Comparison of ENCODE assay signal across 28 cellular contexts in the genomic region with DNA sequence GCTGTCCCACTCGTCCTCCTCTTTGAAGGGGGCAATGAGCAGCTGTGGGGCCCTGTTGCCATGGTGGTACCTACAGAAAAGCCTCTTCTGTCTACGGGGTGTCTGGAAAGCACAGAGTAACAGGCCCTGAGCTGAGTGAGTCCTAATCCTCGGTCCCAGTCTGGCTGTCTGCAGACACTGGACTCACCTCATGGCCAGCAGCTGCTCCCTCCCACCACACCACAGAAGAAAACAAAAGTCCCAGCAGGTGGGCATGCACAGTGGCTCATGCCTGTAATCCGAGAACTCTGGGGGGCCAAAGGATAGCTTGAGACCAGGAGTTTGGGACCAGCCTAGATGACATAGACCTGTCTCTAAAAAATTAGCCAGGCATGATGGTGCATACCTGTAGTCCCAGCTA. TPM values are rescaled to one million over a fixed set of nuclear protein-coding genes. Genes with fewer than 3 reads are reported as not detected.
A peak's percentile ranks its signal among the peaks of the same experiment; 100 is the strongest.
DNase-seq lines count a peak whose midpoint lies in the region; ATAC-seq and TF ChIP-seq lines count a peak whose summit lies in the region.
"Had no signal": no experiment of that assay in that cellular context is flagged by ENCODE, and none has a peak within 500 bp of the region (broad histone marks: within the 10 kb centered on the region; RNA-seq: fewer than 3 reads in every experiment).

No MANE protein-coding gene starts in this region.

- H2AFZ ChIP-seq in neuronal stem cell (ENCODE audit: low read length): no peak overlapping the region

- CTCF ChIA-PET in activated CD8-positive, alpha-beta T cell treated with anti-CD3 and anti-CD28 coated beads for 36 hours (lab: Charles Lee): interaction anchor here (1.0 to 2.6 kb wide), 5 partner anchors 10 to 145 kb away, joined by 3 to 7 read pairs (median 3); no protein-coding TSS in a partner anchor
- CTCF ChIA-PET in CD4-positive, alpha-beta memory T cell (lab: Charles Lee; ENCODE audit: partially characterized antibody): interaction anchor here (1.4 kb wide), 1 partner anchor 65 kb away, joined by 3 read pairs; no protein-coding TSS in a partner anchor

- no peak overlapping the region for H2AK5ac ChIP-seq in neuronal stem cell (ENCODE audit: low read depth, low read length)

- no peak overlapping the region for H3K4me2 ChIP-seq in neuronal stem cell (ENCODE audit: insufficient read depth, low read length, poor library complexity, severe bottlenecking)

- H3K36me3 Mint-ChIP-seq in T-helper 1 cell treated with Interleukin-12 subunit alpha and Interleukin-12 subunit beta and Interleukin-4 antibody, amounts not matched to agents 30 μg/mL and 1 μg/mL, for 36 hours (ENCODE audit: low read depth): peaks cover 39% of the 10 kb centered on the region
- H3K36me3 Mint-ChIP-seq in activated CD8-positive, alpha-beta T cell treated with anti-CD3 and anti-CD28 coated beads for 36 hours (ENCODE audit: low read depth): no peaks in the 10 kb centered on the region
- no peaks in the 10 kb centered on the region for H3K36me3 Mint-ChIP-seq in CD4-positive, alpha-beta memory T cell
- H3K36me3 Mint-ChIP-seq: activated naive CD8-positive, alpha-beta T cell had no signal

- peaks cover 0 to 7% of the 10 kb centered on the region in 2 donors for H3K4me1 ChIP-seq in neuronal stem cell (ENCODE audit: control insufficient read depth in 2 of 2, insufficient read depth in 1 of 2, low read depth in 1 of 2, low read length in 2 of 2)
- no peaks in the 10 kb centered on the region for H3K4me1 ChIP-seq in CD4-positive, alpha-beta memory T cell (ENCODE audit: insufficient read depth, low read length)

- POLR2A ChIA-PET in activated CD8-positive, alpha-beta T cell treated with anti-CD3 and anti-CD28 coated beads for 36 hours (lab: Charles Lee): no interaction called here
- POLR2A ChIA-PET in CD4-positive, alpha-beta memory T cell (lab: Charles Lee; ENCODE audit: partially characterized antibody): no interaction called here

- TF ChIP-seq CTCF in choroid plexus epithelial cell (conservative IDR thresholded peaks at IDR 0.05; ENCODE audit: low read depth, low read length): no peak
- no peak for TF ChIP-seq CTCF in activated CD8-positive, alpha-beta T cell treated with anti-CD3 and anti-CD28 coated beads for 36 hours (IDR thresholded peaks at IDR 0.05)

- H4K8ac ChIP-seq in neuronal stem cell (ENCODE audit: low read depth, low read length): no peak overlapping the region

- H3K4me3 ChIP-seq in choroid plexus epithelial cell (ENCODE audit: low read depth, low read length) (no peak overlapping the region), neuronal stem cell (ENCODE audit: low read length in 2 of 2) (no peak overlapping the region)
- no peak overlapping the region for H3K4me3 ChIP-seq in CD4-positive, alpha-beta memory T cell (ENCODE audit: low read length in 2 of 2)
- H3K4me3 ChIP-seq: SK-N-MC, skin epidermis, upper lobe of left lung had no signal

- intact Hi-C loops in activated CD8-positive, alpha-beta T cell treated with anti-CD3 and anti-CD28 coated beads for 36 hours (cut with micrococcal nuclease): no loop called here
- intact Hi-C loops in CD4-positive, alpha-beta memory T cell (cut with micrococcal nuclease): no loop called here

- H3K14ac ChIP-seq in neuronal stem cell (ENCODE audit: low read length): no peak overlapping the region

- peaks cover 5% of the 10 kb centered on the region for H3K4me1 Mint-ChIP-seq in T-helper 1 cell treated with Interleukin-12 subunit alpha and Interleukin-12 subunit beta and Interleukin-4 antibody, amounts not matched to agents 30 μg/mL and 1 μg/mL, for 36 hours (ENCODE audit: low read depth)
- peaks cover 3% of the 10 kb centered on the region for H3K4me1 Mint-ChIP-seq in activated CD8-positive, alpha-beta T cell treated with anti-CD3 and anti-CD28 coated beads for 36 hours (ENCODE audit: low read depth)
- no peaks in the 10 kb centered on the region for H3K4me1 Mint-ChIP-seq in CD4-positive, alpha-beta memory T cell
- H3K4me1 Mint-ChIP-seq: activated T-helper 17 cell treated with anti-CD3 and anti-CD28 coated beads, Interleukin-2, amount 50 U/mL, for 72 hours had no signal

- no peaks in the 10 kb centered on the region for H3K27me3 Mint-ChIP-seq in T-helper 1 cell treated with Interleukin-12 subunit alpha and Interleukin-12 subunit beta and Interleukin-4 antibody, amounts not matched to agents 30 μg/mL and 1 μg/mL, for 36 hours (ENCODE audit: low read depth)
- no peaks in the 10 kb centered on the region for H3K27me3 Mint-ChIP-seq in activated CD8-positive, alpha-beta T cell treated with anti-CD3 and anti-CD28 coated beads for 36 hours
- peaks cover 0 to 2% of the 10 kb centered on the region in 2 donors for H3K27me3 Mint-ChIP-seq in CD4-positive, alpha-beta memory T cell
- H3K27me3 Mint-ChIP-seq: activated T-helper 17 cell treated with anti-CD3 and anti-CD28 coated beads, Interleukin-2, amount 50 U/mL, for 72 hours had no signal

- H3K23ac ChIP-seq in neuronal stem cell (ENCODE audit: low read depth, low read length, poor library complexity): no peak overlapping the region

- no peak overlapping the region for H2BK5ac ChIP-seq in neuronal stem cell (ENCODE audit: low read length)

- no peak overlapping the region for H2BK120ac ChIP-seq in neuronal stem cell (ENCODE audit: low read depth, low read length)

- no peak overlapping the region for H4K91ac ChIP-seq in neuronal stem cell (ENCODE audit: low read depth, low read length, poor library complexity)

- H2BK15ac ChIP-seq in neuronal stem cell (ENCODE audit: low read length): no peak overlapping the region

- H3K4me3 Mint-ChIP-seq in T-helper 1 cell treated with Interleukin-12 subunit alpha and Interleukin-12 subunit beta and Interleukin-4 antibody, amounts not matched to agents 30 μg/mL and 1 μg/mL, for 36 hours: no peak overlapping the region
- H3K4me3 Mint-ChIP-seq in activated CD8-positive, alpha-beta T cell treated with anti-CD3 and anti-CD28 coated beads for 36 hours: no peak overlapping the region
- H3K4me3 Mint-ChIP-seq in CD4-positive, alpha-beta memory T cell: no peak overlapping the region
- H3K4me3 Mint-ChIP-seq: activated naive CD8-positive, alpha-beta T cell; activated T-helper 17 cell treated with anti-CD3 and anti-CD28 coated beads, Interleukin-2, amount 50 U/mL, for 72 hours had no signal

- WGBS in neuronal stem cell (ENCODE audit: extremely low coverage in 2 of 2, insufficient read length in 2 of 2, insufficient replicate concordance in 1 of 2), 2 donors: no CpG with 5 or more reads among the region's 4 CpGs

- no peaks in the 10 kb centered on the region for H3K27me3 ChIP-seq in neuronal stem cell (ENCODE audit: control insufficient read depth in 3 of 3, insufficient read depth in 3 of 3, low read depth in 1 of 3, low read length in 3 of 3)
- no peaks in the 10 kb centered on the region for H3K27me3 ChIP-seq in CD4-positive, alpha-beta memory T cell (ENCODE audit: insufficient read depth, low read length)
- H3K27me3 ChIP-seq: neutrophil, upper lobe of left lung had no signal

- peak overlapping the region; percentile 65 for H3K27ac Mint-ChIP-seq in T-helper 1 cell treated with Interleukin-12 subunit alpha and Interleukin-12 subunit beta and Interleukin-4 antibody, amounts not matched to agents 30 μg/mL and 1 μg/mL, for 36 hours
- H3K27ac Mint-ChIP-seq in activated CD8-positive, alpha-beta T cell treated with anti-CD3 and anti-CD28 coated beads for 36 hours: no peak overlapping the region
- no peak overlapping the region for H3K27ac Mint-ChIP-seq in CD4-positive, alpha-beta memory T cell
- H3K27ac Mint-ChIP-seq: activated naive CD8-positive, alpha-beta T cell; activated T-helper 17 cell treated with anti-CD3 and anti-CD28 coated beads, Interleukin-2, amount 50 U/mL, for 72 hours had no signal

- H3K27ac ChIP-seq in neuronal stem cell (replicated peaks; ENCODE audit: low read length): no peak overlapping the region
- H3K27ac ChIP-seq in CD4-positive, alpha-beta memory T cell (ENCODE audit: low read depth, low read length): no peak overlapping the region
- H3K27ac ChIP-seq: neutrophil, SK-N-MC, skin epidermis, upper lobe of left lung had no signal

- no peak overlapping the region for H3K18ac ChIP-seq in neuronal stem cell (ENCODE audit: low read length)

- no peaks in the 10 kb centered on the region for H3K9me3 ChIP-seq in neuronal stem cell (replicated peaks in 1 of 2; ENCODE audit: control insufficient read depth in 2 of 2, insufficient read depth in 1 of 2, low read depth in 1 of 2, low read length in 2 of 2)
- no peaks in the 10 kb centered on the region for H3K9me3 ChIP-seq in CD4-positive, alpha-beta memory T cell (ENCODE audit: control insufficient read depth in 1 of 2, low read length in 2 of 2)
- H3K9me3 ChIP-seq: neutrophil, upper lobe of left lung had no signal

- no peaks in the 10 kb centered on the region for H3K79me1 ChIP-seq in neuronal stem cell (ENCODE audit: low read depth, low read length)

- H3K36me3 ChIP-seq in neuronal stem cell (replicated peaks in 1 of 2; ENCODE audit: control insufficient read depth in 2 of 2, insufficient read depth in 2 of 2, low read length in 2 of 2): no peaks in the 10 kb centered on the region
- H3K36me3 ChIP-seq in CD4-positive, alpha-beta memory T cell (ENCODE audit: insufficient read depth, low read length): no peaks in the 10 kb centered on the region
- H3K36me3 ChIP-seq: neutrophil had no signal

- no peak overlapping the region for H2BK12ac ChIP-seq in neuronal stem cell (ENCODE audit: low read length)

- H3K9ac ChIP-seq in neuronal stem cell (ENCODE audit: low read depth, low read length, poor library complexity): peak overlapping the region; percentile 47

- DNase-seq in T-helper 1 cell: no peak
- peak; percentile 6 for DNase-seq in NCI-H524 treated with DMSO at 0.1 percent for 48 hours (lab: John Stamatoyannopoulos, UW)
- peak; percentile 64 for DNase-seq in choroid plexus epithelial cell (ENCODE audit: low read depth)
- no peak for DNase-seq in neuronal stem cell (ENCODE audit: low spot score)
- DNase-seq in activated CD8-positive, alpha-beta T cell treated with anti-CD3 and anti-CD28 coated beads for 36 hours: no peak
- no peak for DNase-seq in CD4-positive, alpha-beta memory T cell
- DNase-seq in activated CD4-positive, alpha-beta T cell treated with anti-CD3 and anti-CD28 coated beads, Interleukin-2, amount 50 U/mL, for 4 hours: no peak
- DNase-seq: activated CD4-positive, alpha-beta T cell treated with anti-CD3 and anti-CD28 coated beads, Interleukin-2, amount 50 U/mL, for 1 hour; activated CD8-positive, alpha-beta memory T cell treated with anti-CD3 and anti-CD28 coated beads, Interleukin-2, amount 50 U/mL, for 4 hours; effector CD8-positive, alpha-beta T cell; GF-D8; hypothalamus; KBM-7; NCI-H1694; NCI-H2171 treated with DMSO at 0.1 percent for 48 hours; NCI-H526; stimulated activated CD4-positive, alpha-beta T cell treated with anti-CD3 and anti-CD28 coated beads, Interleukin-1b, Interleukin-23, amount 100 ng/mL, for 48 hours; upper lobe of left lung had no signal

- no peak overlapping the region for H3K4ac ChIP-seq in neuronal stem cell (ENCODE audit: low read length)

- ATAC-seq in activated CD8-positive, alpha-beta T cell treated with anti-CD3 and anti-CD28 coated beads for 36 hours: no peak
- ATAC-seq: activated T-helper 17 cell treated with anti-CD3 and anti-CD28 coated beads, Interleukin-2, amount 50 U/mL, for 72 hours; esophagus mucosa had no signal

- H3K9me3 Mint-ChIP-seq in T-helper 1 cell treated with Interleukin-12 subunit alpha and Interleukin-12 subunit beta and Interleukin-4 antibody, amounts not matched to agents 30 μg/mL and 1 μg/mL, for 36 hours: no peaks in the 10 kb centered on the region
- no peaks in the 10 kb centered on the region for H3K9me3 Mint-ChIP-seq in activated CD8-positive, alpha-beta T cell treated with anti-CD3 and anti-CD28 coated beads for 36 hours
- no peaks in the 10 kb centered on the region for H3K9me3 Mint-ChIP-seq in CD4-positive, alpha-beta memory T cell
- H3K9me3 Mint-ChIP-seq: activated T-helper 17 cell treated with anti-CD3 and anti-CD28 coated beads, Interleukin-2, amount 50 U/mL, for 72 hours had no signal

RNA-seq across cellular contexts. Expression of a gene that starts 19.9 kb away (rescaled TPM):
- 2.9 TPM for polyA plus RNA-seq in neuronal stem cell (2013, experiment 1 of 2)
- 2.7 TPM for polyA plus RNA-seq in neuronal stem cell (2013, experiment 2 of 2)
- 10 to 100 TPM; 17.3 to 18.6 TPM for total RNA-seq in activated CD8-positive, alpha-beta T cell treated with anti-CD3 and anti-CD28 coated beads for 36 hours
- under 1 TPM; 0.28 to 0.96 TPM for total RNA-seq in CD4-positive, alpha-beta memory T cell
- under 1 TPM in 1 of 2 donors, not detected in 1; 0.14 TPM for polyA plus RNA-seq in CD4-positive, alpha-beta memory T cell

RNA-seq across cellular contexts. Expression of a gene that starts 49.7 kb away (rescaled TPM):
- polyA plus RNA-seq in neuronal stem cell (2013, experiment 1 of 2): 20.0 TPM
- polyA plus RNA-seq in neuronal stem cell (2013, experiment 2 of 2): 18.6 TPM
- not detected for total RNA-seq in activated CD8-positive, alpha-beta T cell treated with anti-CD3 and anti-CD28 coated beads for 36 hours
- total RNA-seq in CD4-positive, alpha-beta memory T cell: not detected
- not detected for polyA plus RNA-seq in CD4-positive, alpha-beta memory T cell
- total RNA-seq: A172; activated T-helper 17 cell treated with anti-CD3 and anti-CD28 coated beads, Interleukin-2, amount 50 U/mL, for 72 hours; HT1080; mononuclear cell had no signal

Comparison
In these comparisons a context has a peak if more than half of its experiments do, and no peak if none do; other contexts are left out.
1. DNase-seq: peak in NCI-H524 treated with DMSO at 0.1 percent for 48 hours (single experiment) and choroid plexus epithelial cell (single experiment); none in T-helper 1 cell (0 of 5), neuronal stem cell (single experiment), activated CD8-positive, alpha-beta T cell treated with anti-CD3 and anti-CD28 coated beads for 36 hours (single experiment), CD4-positive, alpha-beta memory T cell (0 of 5) and activated CD4-positive, alpha-beta T cell treated with anti-CD3 and anti-CD28 coated beads, Interleukin-2, amount 50 U/mL, for 4 hours (0 of 2).
2. RNA of a gene that starts 19.9 kb away (total RNA-seq): 17.3 to 18.6 TPM in activated CD8-positive, alpha-beta T cell treated with anti-CD3 and anti-CD28 coated beads for 36 hours; 0.28 to 0.96 TPM in CD4-positive, alpha-beta memory T cell; every median in the first group is over 4 times any median in the second.